In genomic region chr2:207844648-207845047, GRCh38 we compare ENCODE assay signal across 21 cellular contexts.
"Had no signal": no experiment of that assay in that cellular context is flagged by ENCODE, and none has a peak within 500 bp of the region (broad histone marks: within the 10 kb centered on the region; RNA-seq: fewer than 3 reads in every experiment).

No MANE protein-coding gene starts in this region.

- H3K36me3 ChIP-seq: heart left ventricle, lower lobe of right lung, sigmoid colon, thoracic aorta, upper lobe of left lung had no signal

- H3K27ac Mint-ChIP-seq: activated naive CD8-positive, alpha-beta T cell; activated T-helper 2 cell treated with anti-CD3 and anti-CD28 coated beads, Interferon-gamma antibody, Interleukin-2, Interleukin-4, amounts not matched to agents 10 μg/mL and 5 μg/mL and 100 μg/mL, durations not matched to agents 14 hours and 24 hours and 36 hours; natural killer cell; stimulated activated naive B cell treated with anti-CD40 and anti-IgM and Interleukin-4, amounts not matched to agents 10 μg/mL and 1 μg/mL and 100 μg/mL, for 72 hours; T-helper 17 cell had no signal

- H3K27ac ChIP-seq: heart left ventricle, lower lobe of right lung, sigmoid colon, thoracic aorta, upper lobe of left lung had no signal

- H3K27me3 ChIP-seq: heart left ventricle, sigmoid colon, upper lobe of left lung had no signal

- H3K36me3 Mint-ChIP-seq: natural killer cell had no signal

- H3K4me1 Mint-ChIP-seq: T-helper 17 cell had no signal

- ATAC-seq: activated T-cell treated with anti-CD3 and anti-CD28 coated beads, Interleukin-2, amount 50 U/mL, for 4 hours; heart left ventricle; natural killer cell; stimulated activated naive B cell treated with anti-CD40 and anti-IgM and Interleukin-4, amounts not matched to agents 10 μg/mL and 1 μg/mL and 100 μg/mL, for 72 hours; T-helper 17 cell had no signal

- H3K4me2 ChIP-seq: smooth muscle cell had no signal

- H3K27me3 Mint-ChIP-seq: activated naive CD8-positive, alpha-beta T cell; stimulated activated naive B cell treated with anti-CD40 and anti-IgM and Interleukin-4, amounts not matched to agents 10 μg/mL and 1 μg/mL and 100 μg/mL, for 72 hours; T-helper 17 cell had no signal

- H3K9me3 ChIP-seq: heart left ventricle, lower lobe of right lung, sigmoid colon, thoracic aorta, upper lobe of left lung had no signal

- H3K4me3 ChIP-seq: heart left ventricle, lower lobe of right lung, sigmoid colon, smooth muscle cell, thoracic aorta, upper lobe of left lung had no signal

- H3K9me3 Mint-ChIP-seq: activated T-cell treated with anti-CD3 and anti-CD28 coated beads, Interleukin-2, amount 50 U/mL, for 4 hours; activated T-helper 2 cell treated with anti-CD3 and anti-CD28 coated beads, Interferon-gamma antibody, Interleukin-2, Interleukin-4, amounts not matched to agents 10 μg/mL and 5 μg/mL and 100 μg/mL, durations not matched to agents 14 hours and 24 hours and 36 hours; natural killer cell; stimulated activated naive B cell treated with anti-CD40 and anti-IgM and Interleukin-4, amounts not matched to agents 10 μg/mL and 1 μg/mL and 100 μg/mL, for 72 hours had no signal

- DNase-seq: activated CD4-positive, alpha-beta T cell treated with anti-CD3 and anti-CD28 coated beads for 4 hours; activated CD4-positive, alpha-beta T cell treated with anti-CD3 and anti-CD28 coated beads, Interleukin-2, amount 50 U/mL, for 48 hours; activated CD4-positive, CD25-positive, alpha-beta regulatory T cell; activated CD8-positive, alpha-beta memory T cell treated with anti-CD3 and anti-CD28 coated beads, Interleukin-2, amount 50 U/mL, for 48 hours; activated naive CD4-positive, alpha-beta T cell; activated T-cell treated with anti-CD3 and anti-CD28 coated beads, Interleukin-2, amount 50 U/mL, for 4 hours; cerebellar nuclear complex; heart left ventricle; left colon; lower lobe of right lung; natural killer cell; sigmoid colon; stimulated activated CD4-positive, alpha-beta T cell treated with anti-CD3 and anti-CD28 coated beads, Interleukin-2, amount 100 ng/mL, for 48 hours; stimulated activated CD8-positive, alpha-beta memory T cell treated with anti-CD3 and anti-CD28 coated beads, Interleukin-4, amount 100 ng/mL, for 48 hours; stimulated activated naive B cell treated with anti-CD40 and anti-IgM and Interleukin-4, amounts not matched to agents 10 μg/mL and 1 μg/mL and 100 μg/mL, for 72 hours; T-helper 17 cell; upper lobe of left lung had no signal

- H3K4me3 Mint-ChIP-seq: activated naive CD8-positive, alpha-beta T cell; activated T-cell treated with anti-CD3 and anti-CD28 coated beads, Interleukin-2, amount 50 U/mL, for 4 hours; natural killer cell; stimulated activated naive B cell treated with anti-CD40 and anti-IgM and Interleukin-4, amounts not matched to agents 10 μg/mL and 1 μg/mL and 100 μg/mL, for 72 hours; T-helper 17 cell had no signal
